In genomic region chr6:111721677-111722219, GRCh38 we compare ENCODE assay signal across 8 cellular contexts.
DNase-seq lines count a peak whose midpoint lies in the region; ATAC-seq and TF ChIP-seq lines count a peak whose summit lies in the region.

No MANE protein-coding gene starts in this region.

- no peaks in the 10 kb centered on the region for H3K27me3 ChIP-seq in Peyer's patch
- no peaks in the 10 kb centered on the region for H3K27me3 ChIP-seq in lower lobe of right lung (ENCODE audit: low read depth)
- H3K27me3 ChIP-seq in upper lobe of left lung = no peaks in the 10 kb centered on the region

- intact Hi-C loops in lower lobe of right lung (cut with DNase I) = no loop called here

- no peaks in the 10 kb centered on the region for H3K36me3 ChIP-seq in Peyer's patch
- peaks cover 19% of the 10 kb centered on the region for H3K36me3 ChIP-seq in lower lobe of right lung
- H3K36me3 ChIP-seq in upper lobe of left lung = peaks cover 0 to 9% (median 2%) of the 10 kb centered on the region in 4 donors

- H3K4me1 ChIP-seq in Peyer's patch = peaks cover 0 to 18% (median 6%) of the 10 kb centered on the region in 4 donors
- H3K4me1 ChIP-seq in lower lobe of right lung = peaks cover 40% of the 10 kb centered on the region
- H3K4me1 ChIP-seq in upper lobe of left lung = peaks cover 25 to 44% (median 34%) of the 10 kb centered on the region in 4 donors

- peak; percentile 32 for DNase-seq in NCI-H748 (lab: John Stamatoyannopoulos, UW; ENCODE audit: unreplicated experiment)
- no peak for DNase-seq in NCI-H748 treated with DMSO at 0.1 percent for 48 hours (lab: John Stamatoyannopoulos, UW)
- peak in 2 of 3 donors; percentile 55 to 72 for DNase-seq in Peyer's patch
- no peak for DNase-seq in lower lobe of right lung
- no peak for DNase-seq in upper lobe of left lung
- no peak for DNase-seq in globus pallidus (ENCODE audit: low spot score)
- DNase-seq in SW480 (ENCODE audit: low spot score) = no peak

- peaks cover 84% of the 10 kb centered on the region for H3K4me1 Mint-ChIP-seq in brain

- H3K4me3 ChIP-seq in Peyer's patch (no peak overlapping the region), lower lobe of right lung (no peak overlapping the region), upper lobe of left lung (no peak overlapping the region)

- TF ChIP-seq EP300 in upper lobe of left lung (IDR thresholded peaks at IDR 0.05) = no peak

- ATAC-seq in lower lobe of right lung = peak in 1 of 2 donors; percentile 27
- peak in 1 of 2 donors; percentile 18 for ATAC-seq in upper lobe of left lung (ENCODE audit: low FRiP score in 2 of 2)

- peak overlapping the region in 3 of 5 experiments; percentile 39 to 88 (median 51) for H3K27ac Mint-ChIP-seq in brain

- no peak overlapping the region for H3K4me3 Mint-ChIP-seq in brain

- H3K27ac ChIP-seq in Peyer's patch (no peak overlapping the region), lower lobe of right lung (peak overlapping the region; percentile 63), upper lobe of left lung (peak overlapping the region; percentile 8 to 84 (median 44))

- TF ChIP-seq CTCF in Peyer's patch (IDR thresholded peaks at IDR 0.05) (peak; percentile 40 to 56 (median 44)), brain (conservative IDR thresholded peaks at IDR 0.05) (peak; percentile 54 to 72), lower lobe of right lung (IDR thresholded peaks at IDR 0.05) (peak; percentile 56), upper lobe of left lung (IDR thresholded peaks at IDR 0.05) (peak; percentile 27 to 48 (median 36))

- 92 to 93% methylated on average over 3 of the region's 3 CpGs for WGBS in upper lobe of left lung, 2 donors

- no peaks in the 10 kb centered on the region for H3K27me3 Mint-ChIP-seq in brain

- no peaks in the 10 kb centered on the region for H3K9me3 Mint-ChIP-seq in brain

- H3K9me3 ChIP-seq in Peyer's patch = no peaks in the 10 kb centered on the region
- no peaks in the 10 kb centered on the region for H3K9me3 ChIP-seq in lower lobe of right lung
- H3K9me3 ChIP-seq in upper lobe of left lung = no peaks in the 10 kb centered on the region

- H3K36me3 Mint-ChIP-seq in brain = peaks cover 63% of the 10 kb centered on the region

- TF ChIP-seq POLR2A in Peyer's patch (IDR thresholded peaks at IDR 0.05) (no peak), upper lobe of left lung (IDR thresholded peaks at IDR 0.05) (no peak)

Comparison
In these comparisons a context has a peak if more than half of its experiments do, and no peak if none do; other contexts are left out.
1. DNase-seq: peak in NCI-H748 (single experiment) and Peyer's patch (2 of 3); none in NCI-H748 treated with DMSO at 0.1 percent for 48 hours (single experiment), lower lobe of right lung (single experiment), upper lobe of left lung (0 of 2), globus pallidus (single experiment) and SW480 (single experiment).
2. H3K27ac ChIP-seq: peak in lower lobe of right lung (single experiment) and upper lobe of left lung (4 of 4); none in Peyer's patch (0 of 4).
3. Peak in every context shown above with its lines, with median percentiles within 50 percentile points of each other: CTCF ChIP-seq.